In the genomic region with DNA sequence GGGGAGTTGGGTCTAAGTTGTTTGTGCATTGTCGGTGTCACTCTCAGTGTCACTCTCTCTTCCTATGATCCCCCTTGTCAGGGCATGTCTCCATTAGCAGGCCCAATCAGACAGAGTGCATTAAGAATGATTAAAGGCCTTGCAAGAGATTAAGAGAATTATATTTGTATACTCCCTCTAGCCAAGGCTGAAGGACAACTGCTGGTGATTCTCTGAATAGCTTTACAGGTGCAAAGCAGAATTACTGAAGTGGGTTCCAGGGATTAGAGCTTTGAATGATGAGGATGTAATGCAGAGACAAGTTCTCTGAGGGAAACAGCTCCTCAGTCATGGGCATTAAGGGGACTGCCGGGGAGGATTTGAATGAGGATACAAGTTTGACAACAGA, we compare ENCODE assay signal across 28 cellular contexts.
"Had no signal": no experiment of that assay in that cellular context is flagged by ENCODE, and none has a peak within 500 bp of the region (broad histone marks: within the 10 kb centered on the region; RNA-seq: fewer than 3 reads in every experiment).

No MANE protein-coding gene starts in this region.

- DNase-seq: dermis blood vessel endothelial cell; endodermal cell; heart left ventricle; kidney; natural killer cell; pancreas; right lobe of liver; small intestine; stimulated activated CD4-positive, alpha-beta T cell treated with anti-CD3 and anti-CD28 coated beads, Interleukin-12 subunit alpha, Interleukin-12 subunit beta, amount 100 ng/mL, for 4 hours; stimulated activated CD4-positive, alpha-beta T cell treated with anti-CD3 and anti-CD28 coated beads, Interleukin-1b, Interleukin-23, amount 100 ng/mL, for 48 hours; stimulated activated CD4-positive, alpha-beta T cell treated with anti-CD3 and anti-CD28 coated beads, Interleukin-4, amount 100 ng/mL, for 1 hour; stimulated activated CD8-positive, alpha-beta memory T cell treated with anti-CD3 and anti-CD28 coated beads, Interleukin-4, amount 100 ng/mL, for 48 hours; stimulated activated naive CD4-positive, alpha-beta T cell; stimulated activated naive CD8-positive, alpha-beta T cell treated with anti-CD3 and anti-CD28 coated beads, Interleukin-15, amount 100 ng/mL, for 72 hours; trophoblast cell had no signal

- H3K36me3 ChIP-seq: gastroesophageal sphincter, heart left ventricle, neutrophil, pancreas, right lobe of liver, suprapubic skin, vagina had no signal

- H3K9me3 ChIP-seq: neutrophil, pancreas, right lobe of liver, suprapubic skin, vagina had no signal

- H3K4me3 Mint-ChIP-seq: endodermal cell; memory B cell; natural killer cell; stimulated activated naive CD8-positive, alpha-beta T cell treated with anti-CD3 and anti-CD28 coated beads, Interleukin-15, amount 100 ng/mL, for 72 hours had no signal

- H3K4me1 Mint-ChIP-seq: endodermal cell; memory B cell; natural killer cell; stimulated activated naive CD8-positive, alpha-beta T cell treated with anti-CD3 and anti-CD28 coated beads, Interleukin-15, amount 100 ng/mL, for 72 hours had no signal

- H3K4me3 ChIP-seq: coronary artery, gastroesophageal sphincter, heart left ventricle, hepatocyte, lung, pancreas, right lobe of liver, suprapubic skin, vagina had no signal

- H2AFZ ChIP-seq: hepatocyte had no signal

- H3K9me3 Mint-ChIP-seq: endodermal cell, natural killer cell had no signal

- H3K27ac ChIP-seq: coronary artery, epithelial cell of prostate, foreskin keratinocyte, gastroesophageal sphincter, heart left ventricle, neutrophil, pancreas, right lobe of liver, suprapubic skin, vagina had no signal

- H3K27me3 ChIP-seq: foreskin keratinocyte, gastroesophageal sphincter, heart left ventricle, hepatocyte, neutrophil, pancreas, right lobe of liver, suprapubic skin, vagina had no signal

- H3K27ac Mint-ChIP-seq: endodermal cell, memory B cell, natural killer cell, progenitor cell of endocrine pancreas had no signal

- H3K27me3 Mint-ChIP-seq: progenitor cell of endocrine pancreas; stimulated activated naive CD8-positive, alpha-beta T cell treated with anti-CD3 and anti-CD28 coated beads, Interleukin-15, amount 100 ng/mL, for 72 hours had no signal

- H3K36me3 Mint-ChIP-seq: memory B cell, natural killer cell had no signal

- H3K4me2 ChIP-seq: hepatocyte had no signal

- H3K79me2 ChIP-seq: hepatocyte had no signal

- H3K4me1 ChIP-seq: gastroesophageal sphincter, heart left ventricle, pancreas, right lobe of liver, suprapubic skin, vagina had no signal

- ATAC-seq: esophagus mucosa; gastroesophageal sphincter; heart left ventricle; left lobe of liver; natural killer cell; pancreas; right lobe of liver; stimulated activated naive CD8-positive, alpha-beta T cell treated with anti-CD3 and anti-CD28 coated beads, Interleukin-15, amount 100 ng/mL, for 72 hours had no signal
